In the genomic region with DNA sequence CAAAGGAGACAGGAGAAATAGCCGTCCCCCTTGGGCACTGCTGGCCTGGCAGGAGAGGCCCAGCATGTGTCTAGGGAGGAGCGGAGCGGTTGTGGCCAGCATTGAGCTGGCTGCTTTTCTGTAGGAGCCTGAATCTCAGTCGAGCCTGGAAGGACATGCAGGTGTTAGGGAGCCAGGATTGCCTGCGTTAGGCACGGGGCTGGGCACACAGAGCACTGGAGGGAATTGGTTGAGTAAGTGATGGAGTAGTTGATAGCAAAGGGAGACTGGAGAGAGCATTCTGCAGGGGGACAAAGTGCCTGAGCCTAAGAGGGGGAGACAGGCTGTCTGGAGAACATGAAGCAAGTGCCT, we compare ENCODE assay signal across 20 cellular contexts. TPM values are rescaled to one million over a fixed set of nuclear protein-coding genes. Genes with fewer than 3 reads are reported as not detected.
DNase-seq lines count a peak whose midpoint lies in the region; ATAC-seq and TF ChIP-seq lines count a peak whose summit lies in the region.
"Had no signal": no experiment of that assay in that cellular context is flagged by ENCODE, and none has a peak within 500 bp of the region (broad histone marks: within the 10 kb centered on the region; RNA-seq: fewer than 3 reads in every experiment).

No MANE protein-coding gene starts in this region.

- in situ Hi-C loops in brain microvascular endothelial cell (cut with HindIII; ENCODE audit: low pct_ligation_motif_present, low sequenced_read_pairs), result no loop called here

- H3K27ac ChIP-seq in right atrium auricular region (peak overlapping the region; percentile 36 to 48), brain microvascular endothelial cell (peak overlapping the region; percentile 77)

- H3K27ac Mint-ChIP-seq in nephron progenitor cell, result peak overlapping the region; percentile 28
- peak overlapping the region; percentile 67 for H3K27ac Mint-ChIP-seq in type B pancreatic cell
- no peak overlapping the region for H3K27ac Mint-ChIP-seq in activated CD8-positive, alpha-beta T cell treated with anti-CD3 and anti-CD28 coated beads for 36 hours
- H3K27ac Mint-ChIP-seq: activated CD4-positive, alpha-beta T cell treated with anti-CD3 and anti-CD28 coated beads, Interleukin-2, amount 10 ng/mL, durations not matched to agents 7 days and 5 days; CD4-positive, CD25-positive, alpha-beta regulatory T cell; effector memory CD8-positive, alpha-beta T cell; stimulated activated memory B cell treated with anti-CD40 and anti-IgM and Interleukin-4, amounts not matched to agents 10 μg/mL and 1 μg/mL and 100 μg/mL, for 72 hours had no signal

- H3K36me3 Mint-ChIP-seq in nephron progenitor cell (ENCODE audit: low read depth), result no peaks in the 10 kb centered on the region
- H3K36me3 Mint-ChIP-seq in type B pancreatic cell, result peaks cover 7% of the 10 kb centered on the region
- no peaks in the 10 kb centered on the region for H3K36me3 Mint-ChIP-seq in activated CD8-positive, alpha-beta T cell treated with anti-CD3 and anti-CD28 coated beads for 36 hours (ENCODE audit: low read depth)
- H3K36me3 Mint-ChIP-seq: CD4-positive, CD25-positive, alpha-beta regulatory T cell; stimulated activated memory B cell treated with anti-CD40 and anti-IgM and Interleukin-4, amounts not matched to agents 10 μg/mL and 1 μg/mL and 100 μg/mL, for 72 hours had no signal

- no peak for ATAC-seq in HG02623 (IDR thresholded peaks at IDR 0.05; ENCODE audit: unreplicated experiment)
- ATAC-seq in activated CD8-positive, alpha-beta T cell treated with anti-CD3 and anti-CD28 coated beads for 36 hours, result no peak
- ATAC-seq: effector memory CD8-positive, alpha-beta T cell; left lobe of liver; mucosa of descending colon; stimulated activated memory B cell treated with anti-CD40 and anti-IgM and Interleukin-4, amounts not matched to agents 10 μg/mL and 1 μg/mL and 100 μg/mL, for 72 hours had no signal

- CTCF ChIA-PET in activated CD8-positive, alpha-beta T cell treated with anti-CD3 and anti-CD28 coated beads for 36 hours (lab: Charles Lee), result interaction anchor here (1.2 kb wide), 1 partner anchor 114 kb away, joined by 3 read pairs; no protein-coding TSS in a partner anchor

- intact Hi-C loops in cardiac septum (cut with DNase I), result no loop called here
- intact Hi-C loops in activated CD8-positive, alpha-beta T cell treated with anti-CD3 and anti-CD28 coated beads for 36 hours (cut with micrococcal nuclease), result no loop called here

- H3K4me3 Mint-ChIP-seq in nephron progenitor cell (peak overlapping the region; percentile 26), type B pancreatic cell (peak overlapping the region; percentile 10)
- H3K4me3 Mint-ChIP-seq in activated CD8-positive, alpha-beta T cell treated with anti-CD3 and anti-CD28 coated beads for 36 hours, result no peak overlapping the region
- H3K4me3 Mint-ChIP-seq: activated CD4-positive, alpha-beta T cell treated with anti-CD3 and anti-CD28 coated beads, Interleukin-2, amount 10 ng/mL, durations not matched to agents 7 days and 5 days; CD4-positive, CD25-positive, alpha-beta regulatory T cell; effector memory CD8-positive, alpha-beta T cell; stimulated activated memory B cell treated with anti-CD40 and anti-IgM and Interleukin-4, amounts not matched to agents 10 μg/mL and 1 μg/mL and 100 μg/mL, for 72 hours had no signal

- no peaks in the 10 kb centered on the region for H3K36me3 ChIP-seq in right atrium auricular region
- no peaks in the 10 kb centered on the region for H3K36me3 ChIP-seq in brain microvascular endothelial cell (replicated peaks)

- H3K9me3 ChIP-seq in right atrium auricular region, result no peaks in the 10 kb centered on the region
- H3K9me3 ChIP-seq: mucosa of descending colon had no signal

- no peaks in the 10 kb centered on the region for H3K27me3 ChIP-seq in right atrium auricular region
- no peaks in the 10 kb centered on the region for H3K27me3 ChIP-seq in brain microvascular endothelial cell (replicated peaks)

- peaks cover 91% of the 10 kb centered on the region for H3K4me1 Mint-ChIP-seq in nephron progenitor cell
- H3K4me1 Mint-ChIP-seq in type B pancreatic cell (ENCODE audit: unreplicated experiment), result peaks cover 82% of the 10 kb centered on the region
- no peaks in the 10 kb centered on the region for H3K4me1 Mint-ChIP-seq in activated CD8-positive, alpha-beta T cell treated with anti-CD3 and anti-CD28 coated beads for 36 hours (ENCODE audit: low read depth)
- H3K4me1 Mint-ChIP-seq: activated CD4-positive, alpha-beta T cell treated with anti-CD3 and anti-CD28 coated beads, Interleukin-2, amount 10 ng/mL, durations not matched to agents 7 days and 5 days; CD4-positive, CD25-positive, alpha-beta regulatory T cell; stimulated activated memory B cell treated with anti-CD40 and anti-IgM and Interleukin-4, amounts not matched to agents 10 μg/mL and 1 μg/mL and 100 μg/mL, for 72 hours had no signal

- POLR2A ChIA-PET in activated CD8-positive, alpha-beta T cell treated with anti-CD3 and anti-CD28 coated beads for 36 hours (lab: Charles Lee), result interaction anchor here (0.6 kb wide), 1 partner anchor 34 kb away, joined by 3 read pairs; no protein-coding TSS in a partner anchor

- H3K4me1 ChIP-seq in right atrium auricular region, result peaks cover 0 to 97% of the 10 kb centered on the region in 2 donors

- peak; percentile 54 for DNase-seq in right atrium auricular region (ENCODE audit: low spot score)
- no peak for DNase-seq in cardiac septum (ENCODE audit: low spot score)
- DNase-seq in brain microvascular endothelial cell, result no peak
- DNase-seq in nephron progenitor cell, result no peak
- DNase-seq in type B pancreatic cell (ENCODE audit: extremely low spot score, unreplicated experiment), result peak; percentile 52
- no peak for DNase-seq in stimulated activated CD4-positive, alpha-beta T cell treated with anti-CD3 and anti-CD28 coated beads, Interleukin-4, amount 100 ng/mL, for 24 hours
- no peak for DNase-seq in activated CD8-positive, alpha-beta T cell treated with anti-CD3 and anti-CD28 coated beads for 36 hours
- DNase-seq: activated CD4-positive, alpha-beta T cell treated with anti-CD3 and anti-CD28 coated beads, Interleukin-2, amount 10 ng/mL, durations not matched to agents 7 days and 5 days; activated gamma-delta T cell treated with Interleukin-2 at 50 U/mL for 16 hours; CD4-positive, CD25-positive, alpha-beta regulatory T cell; DMS153; effector memory CD8-positive, alpha-beta T cell; KBM-7; mucosa of descending colon; occipital lobe; SHP77; T-helper 1 cell had no signal

- H3K9me3 Mint-ChIP-seq in nephron progenitor cell, result no peaks in the 10 kb centered on the region
- no peaks in the 10 kb centered on the region for H3K9me3 Mint-ChIP-seq in type B pancreatic cell
- no peaks in the 10 kb centered on the region for H3K9me3 Mint-ChIP-seq in activated CD8-positive, alpha-beta T cell treated with anti-CD3 and anti-CD28 coated beads for 36 hours
- H3K9me3 Mint-ChIP-seq: activated CD4-positive, alpha-beta T cell treated with anti-CD3 and anti-CD28 coated beads, Interleukin-2, amount 10 ng/mL, durations not matched to agents 7 days and 5 days; effector memory CD8-positive, alpha-beta T cell; stimulated activated memory B cell treated with anti-CD40 and anti-IgM and Interleukin-4, amounts not matched to agents 10 μg/mL and 1 μg/mL and 100 μg/mL, for 72 hours had no signal

- H3K27me3 Mint-ChIP-seq in nephron progenitor cell (ENCODE audit: low read depth, poor library complexity) (no peaks in the 10 kb centered on the region), type B pancreatic cell (no peaks in the 10 kb centered on the region)
- H3K27me3 Mint-ChIP-seq in activated CD8-positive, alpha-beta T cell treated with anti-CD3 and anti-CD28 coated beads for 36 hours, result peaks cover 10% of the 10 kb centered on the region

- no peak overlapping the region for H3K4me3 ChIP-seq in right atrium auricular region
- H3K4me3 ChIP-seq in brain microvascular endothelial cell (ENCODE audit: low read depth, low read length), result no peak overlapping the region
- H3K4me3 ChIP-seq: mucosa of descending colon had no signal

- TF ChIP-seq CTCF in right atrium auricular region (IDR thresholded peaks at IDR 0.05) (no peak), brain microvascular endothelial cell (IDR thresholded peaks at IDR 0.05; ENCODE audit: low read depth, low read length, missing control alignments) (no peak), nephron progenitor cell (IDR thresholded peaks at IDR 0.05) (no peak), type B pancreatic cell (conservative IDR thresholded peaks at IDR 0.05) (no peak)
- no peak for TF ChIP-seq CTCF in activated CD8-positive, alpha-beta T cell treated with anti-CD3 and anti-CD28 coated beads for 36 hours (IDR thresholded peaks at IDR 0.05)

RNA-seq across cellular contexts. Expression of a gene that starts 22.8 kb away (rescaled TPM):
- total RNA-seq in right atrium auricular region, result 10 to 100 TPM; 13.2 to 20.3 TPM
- 11.8 TPM for total RNA-seq in cardiac septum
- 45.6 and 49.6 TPM in 2 replicates for total RNA-seq in type B pancreatic cell (ENCODE audit: low replicate concordance)
- total RNA-seq in activated CD8-positive, alpha-beta T cell treated with anti-CD3 and anti-CD28 coated beads for 36 hours, result not detected

Comparison
In these comparisons a context has a peak if more than half of its experiments do, and no peak if none do; other contexts are left out.
1. DNase-seq: peak in right atrium auricular region (single experiment) and type B pancreatic cell (single experiment); none in cardiac septum (single experiment), brain microvascular endothelial cell (single experiment), nephron progenitor cell (single experiment), stimulated activated CD4-positive, alpha-beta T cell treated with anti-CD3 and anti-CD28 coated beads, Interleukin-4, amount 100 ng/mL, for 24 hours (single experiment) and activated CD8-positive, alpha-beta T cell treated with anti-CD3 and anti-CD28 coated beads for 36 hours (single experiment).
2. RNA of a gene that starts 22.8 kb away (total RNA-seq): 45.6 to 49.6 TPM in type B pancreatic cell, 13.2 to 20.3 TPM in right atrium auricular region and 11.8 TPM in cardiac septum (single experiment); not detected in activated CD8-positive, alpha-beta T cell treated with anti-CD3 and anti-CD28 coated beads for 36 hours; every median in the first group is over 10 times any median in the second.